In the genomic region with DNA sequence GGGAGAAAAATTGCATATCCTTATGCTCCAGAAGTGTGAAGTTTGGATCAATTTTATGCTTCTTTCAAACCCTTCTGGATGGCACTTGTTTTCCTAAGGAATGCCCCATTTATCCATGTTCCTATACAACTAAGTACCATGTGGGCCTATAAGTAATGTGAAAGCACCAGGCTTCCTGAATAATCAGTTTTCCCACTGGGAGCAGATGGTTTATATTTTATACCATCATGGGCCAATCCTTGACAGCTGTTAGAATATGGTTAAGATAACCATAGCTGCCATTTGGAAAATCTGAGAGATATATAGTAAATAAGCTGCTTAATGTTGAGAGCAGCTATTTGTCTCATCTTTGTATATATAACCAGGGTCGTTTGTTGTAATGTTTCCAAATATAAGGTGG, we compare ENCODE assay signal across 23 cellular contexts.
DNase-seq lines count a peak whose midpoint lies in the region; ATAC-seq and FAIRE-seq lines count a peak whose summit lies in the region.
"Had no signal": no experiment of that assay in that cellular context is flagged by ENCODE, and none has a peak within 500 bp of the region (broad histone marks: within the 10 kb centered on the region; RNA-seq: fewer than 3 reads in every experiment).

No MANE protein-coding gene starts in this region.

- no peaks in the 10 kb centered on the region for H3K4me1 Mint-ChIP-seq in stimulated activated effector memory CD8-positive, alpha-beta T cell treated with anti-CD3 and anti-CD28 coated beads, Interleukin-12 subunit alpha, Interleukin-12 subunit beta, amount 100 ng/mL, for 72 hours
- H3K4me1 Mint-ChIP-seq: CD14-positive monocyte; CD8-positive, alpha-beta memory T cell had no signal

- DNase-seq in D341Med (ENCODE audit: low spot score): peak; percentile 10
- peak; percentile 42 for DNase-seq in NCI-H1694 (lab: John Stamatoyannopoulos, UW)
- peak; percentile 59 for DNase-seq in NCI-H524 treated with DMSO at 0.1 percent for 48 hours (lab: John Stamatoyannopoulos, UW)
- peak; percentile 57 for DNase-seq in inferior parietal cortex (ENCODE audit: extremely low spot score)
- DNase-seq in stimulated activated effector memory CD8-positive, alpha-beta T cell treated with anti-CD3 and anti-CD28 coated beads, Interleukin-12 subunit alpha, Interleukin-12 subunit beta, amount 100 ng/mL, for 72 hours (ENCODE audit: low spot score in 2 of 2): no peak
- no peak for DNase-seq in GM19239 (ENCODE audit: insufficient read length, low spot score)
- DNase-seq: 8988T; ACHN; AML-193; BE2C; CD4-positive, alpha-beta T cell; CD8-positive, alpha-beta memory T cell; DMS53; DMS79 treated with DMSO at 0.1 percent for 48 hours; GF-D8; GOT3; HFFc6 had no signal

- H3K27ac Mint-ChIP-seq in stimulated activated effector memory CD8-positive, alpha-beta T cell treated with anti-CD3 and anti-CD28 coated beads, Interleukin-12 subunit alpha, Interleukin-12 subunit beta, amount 100 ng/mL, for 72 hours: no peak overlapping the region
- H3K27ac Mint-ChIP-seq: CD14-positive monocyte; CD4-positive, alpha-beta T cell; CD8-positive, alpha-beta memory T cell; HFFc6 had no signal

- ATAC-seq in HG03432 (IDR thresholded peaks at IDR 0.05; ENCODE audit: unreplicated experiment): no peak
- ATAC-seq in stimulated activated effector memory CD8-positive, alpha-beta T cell treated with anti-CD3 and anti-CD28 coated beads, Interleukin-12 subunit alpha, Interleukin-12 subunit beta, amount 100 ng/mL, for 72 hours: no peak
- ATAC-seq: A549 had no signal

- H3K36me3 Mint-ChIP-seq in stimulated activated effector memory CD8-positive, alpha-beta T cell treated with anti-CD3 and anti-CD28 coated beads, Interleukin-12 subunit alpha, Interleukin-12 subunit beta, amount 100 ng/mL, for 72 hours: no peaks in the 10 kb centered on the region
- H3K36me3 Mint-ChIP-seq: CD14-positive monocyte; CD8-positive, alpha-beta memory T cell had no signal

- FAIRE-seq in GM19239 (lab: Jason Lieb, UNC): no peak
- FAIRE-seq: A549, GM12891, GM18507, H54 had no signal

- no peak overlapping the region for H3K4me3 Mint-ChIP-seq in stimulated activated effector memory CD8-positive, alpha-beta T cell treated with anti-CD3 and anti-CD28 coated beads, Interleukin-12 subunit alpha, Interleukin-12 subunit beta, amount 100 ng/mL, for 72 hours
- H3K4me3 Mint-ChIP-seq: CD14-positive monocyte; CD4-positive, alpha-beta T cell; CD8-positive, alpha-beta memory T cell; HFFc6 had no signal

- H3K9me3 Mint-ChIP-seq in stimulated activated effector memory CD8-positive, alpha-beta T cell treated with anti-CD3 and anti-CD28 coated beads, Interleukin-12 subunit alpha, Interleukin-12 subunit beta, amount 100 ng/mL, for 72 hours: peaks cover 16% of the 10 kb centered on the region

Comparison
In these comparisons a context has a peak if more than half of its experiments do, and no peak if none do; other contexts are left out.
1. DNase-seq: peak in D341Med (single experiment), NCI-H1694 (single experiment), NCI-H524 treated with DMSO at 0.1 percent for 48 hours (single experiment) and inferior parietal cortex (single experiment); none in stimulated activated effector memory CD8-positive, alpha-beta T cell treated with anti-CD3 and anti-CD28 coated beads, Interleukin-12 subunit alpha, Interleukin-12 subunit beta, amount 100 ng/mL, for 72 hours (0 of 2) and GM19239 (single experiment).